Comparison of ENCODE assay signal across 11 cellular contexts in genomic region chr2:136058951-136059530, GRCh38. TPM values are rescaled to one million over a fixed set of nuclear protein-coding genes. Genes with fewer than 3 reads are reported as not detected.
A peak's percentile ranks its signal among the peaks of the same experiment; 100 is the strongest.
DNase-seq lines count a peak whose midpoint lies in the region; ATAC-seq, FAIRE-seq and TF ChIP-seq lines count a peak whose summit lies in the region.
"Had no signal": no experiment of that assay in that cellular context is flagged by ENCODE, and none has a peak within 500 bp of the region (broad histone marks: within the 10 kb centered on the region; RNA-seq: fewer than 3 reads in every experiment).

No MANE protein-coding gene starts in this region.

- DNase-seq in GM12892 (ENCODE audit: insufficient read length) (no peak), SJCRH30 (peak; percentile 74 to 87), T-helper 9 cell (no peak), heart left ventricle (no peak), hippocampal formation (lab: John Stamatoyannopoulos, UW) (no peak)
- DNase-seq in effector memory CD4-positive, alpha-beta T cell, result no peak
- DNase-seq: activated CD4-positive, alpha-beta T cell treated with anti-CD3 and anti-CD28 coated beads for 36 hours had no signal

- peak overlapping the region; percentile 6; the same call in 1 of the 2 replicates for H3K27ac ChIP-seq in SJCRH30
- H3K27ac ChIP-seq in effector memory CD4-positive, alpha-beta T cell (ENCODE audit: insufficient read depth, low read length, poor library complexity, severe bottlenecking), result no peak overlapping the region
- H3K27ac ChIP-seq in heart left ventricle, result no peak overlapping the region

- H3K9me3 ChIP-seq in SJCRH30 (replicated peaks) (no peaks in the 10 kb centered on the region; the same call in none of the 2 replicates), heart left ventricle (no peaks in the 10 kb centered on the region)
- H3K9me3 ChIP-seq in effector memory CD4-positive, alpha-beta T cell (ENCODE audit: control insufficient read depth, low read length), result no peaks in the 10 kb centered on the region

- H3K36me3 ChIP-seq in SJCRH30, result no peaks in the 10 kb centered on the region
- no peaks in the 10 kb centered on the region for H3K36me3 ChIP-seq in effector memory CD4-positive, alpha-beta T cell (ENCODE audit: control insufficient read depth, insufficient read depth, low read length)
- H3K36me3 ChIP-seq in heart left ventricle, result no peaks in the 10 kb centered on the region

- no peak overlapping the region for H3K4me3 ChIP-seq in SJCRH30
- no peak overlapping the region for H3K4me3 ChIP-seq in effector memory CD4-positive, alpha-beta T cell (ENCODE audit: insufficient read depth, low read depth, low read length, poor library complexity, severe bottlenecking)
- H3K4me3 ChIP-seq in heart left ventricle, result no peak overlapping the region

- TF ChIP-seq POLR2A in GM12892 (IDR thresholded peaks at IDR 0.05; ENCODE audit: low read depth, low read length), result no peak
- no peak for TF ChIP-seq POLR2A in heart left ventricle (IDR thresholded peaks at IDR 0.05)

- FAIRE-seq in GM12892 (lab: Jason Lieb, UNC), result peak; percentile 80
- FAIRE-seq: G401.6, HTR-8/SVneo had no signal

- intact Hi-C loops in heart left ventricle (cut with DNase I), result no loop called here

- TF ChIP-seq CTCF in heart left ventricle (IDR thresholded peaks at IDR 0.05), result no peak

- ATAC-seq in GM19397 (IDR thresholded peaks at IDR 0.05; ENCODE audit: unreplicated experiment) (peak; percentile 59), HG03025 (IDR thresholded peaks at IDR 0.05; ENCODE audit: low FRiP score, unreplicated experiment) (peak; percentile 42), heart left ventricle (no peak)
- ATAC-seq: activated CD4-positive, alpha-beta T cell treated with anti-CD3 and anti-CD28 coated beads for 36 hours had no signal

- H3K4me1 ChIP-seq in SJCRH30 (peaks cover 36% of the 10 kb centered on the region), heart left ventricle (peaks cover 0 to 24% (median 0%) of the 10 kb centered on the region in 12 donors)
- peaks cover 28% of the 10 kb centered on the region for H3K4me1 ChIP-seq in effector memory CD4-positive, alpha-beta T cell (ENCODE audit: control insufficient read depth, insufficient read depth, low read length, poor library complexity, severe bottlenecking)

- H3K27me3 ChIP-seq in SJCRH30, result no peaks in the 10 kb centered on the region
- H3K27me3 ChIP-seq in effector memory CD4-positive, alpha-beta T cell (replicated peaks; ENCODE audit: control insufficient read depth, insufficient read depth, low read length, poor library complexity, severe bottlenecking), result no peaks in the 10 kb centered on the region
- peaks cover 0 to 2% (median 0%) of the 10 kb centered on the region in 9 donors for H3K27me3 ChIP-seq in heart left ventricle

- WGBS in heart left ventricle, 4 donors, result 89 to 98% (median 96%) methylated on average over 1 of the region's 1 CpG

RNA-seq across cellular contexts. Expression of gene CXCR4, which starts 58.9 kb away (rescaled TPM):
- polyA plus RNA-seq in GM12892 (2012; ENCODE audit: missing spikeins), result 45.6 TPM
- total RNA-seq in SJCRH30 (2014; rRNA removed; shearing (Covaris generic)), result 161 and 164 TPM in 2 replicates
- 10 to 100 TPM in 2 of 9 donors, 1 to 10 TPM in 7; 1.2 to 21.3 (median 3.7) TPM for total RNA-seq in heart left ventricle
- 1 to 10 TPM; 1.1 to 4.3 TPM for polyA plus RNA-seq in heart left ventricle

Comparison
In these comparisons a context has a peak if more than half of its experiments do, and no peak if none do; other contexts are left out.
1. DNase-seq: peak in SJCRH30 (2 of 2); none in GM12892 (single experiment), effector memory CD4-positive, alpha-beta T cell (0 of 3), T-helper 9 cell (single experiment), heart left ventricle (0 of 5) and hippocampal formation (0 of 2).
2. ATAC-seq: peak in GM19397 (single experiment) and HG03025 (single experiment); none in heart left ventricle (0 of 4).